11 cellular contexts compared by ENCODE assay signal in genomic region chr15:99677540-99678134, GRCh38. TPM values are rescaled to one million over a fixed set of nuclear protein-coding genes. Genes with fewer than 3 reads are reported as not detected.
DNase-seq lines count a peak whose midpoint lies in the region; ATAC-seq and TF ChIP-seq lines count a peak whose summit lies in the region.
"Had no signal": no experiment of that assay in that cellular context is flagged by ENCODE, and none has a peak within 500 bp of the region (broad histone marks: within the 10 kb centered on the region; RNA-seq: fewer than 3 reads in every experiment).

No MANE protein-coding gene starts in this region.

- no peak for TF ChIP-seq POLR2A in heart left ventricle (IDR thresholded peaks at IDR 0.05)
- TF ChIP-seq POLR2A in vagina (IDR thresholded peaks at IDR 0.05) = no peak

- no peaks in the 10 kb centered on the region for H3K79me2 ChIP-seq in KMS-11 (ENCODE audit: insufficient read depth, low read depth)

- 56 to 72% (median 65%) methylated on average over 4 of the region's 4 CpGs for WGBS in heart left ventricle, 4 donors

- H4K20me1 ChIP-seq in KMS-11 (ENCODE audit: insufficient read depth) = no peaks in the 10 kb centered on the region

- TF ChIP-seq CTCF in heart left ventricle (IDR thresholded peaks at IDR 0.05) (no peak), KMS-11 (conservative IDR thresholded peaks at IDR 0.05; ENCODE audit: low read depth, low read length) (no peak), vagina (IDR thresholded peaks at IDR 0.05) (no peak), colonic mucosa (IDR thresholded peaks at IDR 0.05) (no peak)

- H3K27ac ChIP-seq in heart left ventricle = peak overlapping the region in 9 of 12 donors; percentile 5 to 47 (median 29)
- peak overlapping the region; percentile 25; the same call in 1 of the 2 replicates for H3K27ac ChIP-seq in KMS-11
- H3K27ac ChIP-seq in vagina = peak overlapping the region; percentile 29
- H3K27ac ChIP-seq in colonic mucosa = no peak overlapping the region

- H3K36me3 ChIP-seq in heart left ventricle (peaks cover 0 to 89% (median 62%) of the 10 kb centered on the region in 9 donors), KMS-11 (ENCODE audit: insufficient read depth) (0 out of 2 replicates have a peak, but pooled peaks cover 4% of the 10 kb centered on the region), vagina (peaks cover 0 to 31% of the 10 kb centered on the region in 2 donors), colonic mucosa (no peaks in the 10 kb centered on the region)

- H3K9me3 ChIP-seq in heart left ventricle (no peaks in the 10 kb centered on the region), vagina (no peaks in the 10 kb centered on the region), colonic mucosa (no peaks in the 10 kb centered on the region)

- intact Hi-C loops in heart left ventricle (cut with DNase I) = loop anchor here in 1 of 10 donors (10.0 kb wide), 1 partner anchor 223 kb away; no protein-coding TSS in a partner anchor
- intact Hi-C loops in Right ventricle myocardium inferior (cut with DNase I) = no loop called here
- intact Hi-C loops in vagina (cut with DNase I) = no loop called here
- intact Hi-C loops in colonic mucosa (cut with DNase I) = no loop called here

- H3K27me3 ChIP-seq in heart left ventricle (no peaks in the 10 kb centered on the region), KMS-11 (ENCODE audit: insufficient read depth, low read depth) (no peaks in the 10 kb centered on the region), vagina (no peaks in the 10 kb centered on the region), colonic mucosa (no peaks in the 10 kb centered on the region)

- H3K4me1 ChIP-seq in heart left ventricle (peaks cover 0 to 33% (median 14%) of the 10 kb centered on the region in 12 donors), KMS-11 (ENCODE audit: low read depth, poor library complexity, severe bottlenecking) (peaks cover 36% of the 10 kb centered on the region), vagina (no peaks in the 10 kb centered on the region), colonic mucosa (no peaks in the 10 kb centered on the region)

- no peak overlapping the region for H3K9ac ChIP-seq in KMS-11
- no peak overlapping the region for H3K9ac ChIP-seq in colonic mucosa (ENCODE audit: low read depth in 2 of 2, low read length in 2 of 2)

- H2AFZ ChIP-seq in KMS-11 (ENCODE audit: low read depth) = no peak overlapping the region

- H3K4me2 ChIP-seq in KMS-11 = peak overlapping the region; percentile 21

- H3K4me3 ChIP-seq in heart left ventricle (no peak overlapping the region), KMS-11 (IDR thresholded peaks at IDR 0.05; ENCODE audit: insufficient read depth, low read depth, low read length) (no peak overlapping the region), vagina (no peak overlapping the region), colonic mucosa (no peak overlapping the region)

- ATAC-seq in heart left ventricle (no peak), Right ventricle myocardium inferior (no peak), HG02642 (IDR thresholded peaks at IDR 0.05; ENCODE audit: poor library complexity, unreplicated experiment) (peak; percentile 69)
- ATAC-seq: sciatic nerve had no signal

- DNase-seq in heart left ventricle = no peak
- DNase-seq in Right ventricle myocardium inferior (ENCODE audit: missing footprints) = no peak
- no peak for DNase-seq in vagina (ENCODE audit: extremely low spot score in 2 of 2)
- no peak for DNase-seq in T-helper 9 cell
- no peak for DNase-seq in NCI-H2081 (lab: John Stamatoyannopoulos, UW)
- no peak for DNase-seq in colonic mucosa
- DNase-seq: IMR-90, NCI-H2171 had no signal

RNA-seq across cellular contexts. Expression of gene LYSMD4, which starts 55.6 kb away (rescaled TPM):
- total RNA-seq in heart left ventricle = 10 to 100 TPM in 5 of 9 donors, 1 to 10 TPM in 4; 8.3 to 12.8 (median 10.3) TPM
- polyA plus RNA-seq in heart left ventricle = 10 to 100 TPM in 1 of 2 donors, 1 to 10 TPM in 1; 9.7 to 10.1 TPM
- total RNA-seq in Right ventricle myocardium inferior = 9.3 TPM
- total RNA-seq in vagina = 14.7 TPM
- 1 to 10 TPM; 8.2 to 9.1 TPM for total RNA-seq in colonic mucosa
